In genomic region chr10:6164271-6165095, GRCh38 we compare ENCODE assay signal across 8 cellular contexts. TPM values are rescaled to one million over a fixed set of nuclear protein-coding genes. Genes with fewer than 3 reads are reported as not detected.
A peak's percentile ranks its signal among the peaks of the same experiment; 100 is the strongest.
DNase-seq lines count a peak whose midpoint lies in the region; ATAC-seq and TF ChIP-seq lines count a peak whose summit lies in the region.

No MANE protein-coding gene starts in this region.

- peak overlapping the region; percentile 98 for H3K9ac ChIP-seq in KMS-11

- H3K36me3 Mint-ChIP-seq in natural killer cell: no peaks in the 10 kb centered on the region

- peak overlapping the region; percentile 96 for H3K4me2 ChIP-seq in KMS-11

- peak overlapping the region; percentile 97 for H3K27ac ChIP-seq in C4-2B
- peak overlapping the region; percentile 81 for H3K27ac ChIP-seq in KMS-11

- H3K4me3 Mint-ChIP-seq in natural killer cell: peak overlapping the region; percentile 97

- DNase-seq in choroid plexus epithelial cell (ENCODE audit: low read depth): peak; percentile 51
- no peak for DNase-seq in natural killer cell
- DNase-seq in NCI-H128 (lab: John Stamatoyannopoulos, UW; ENCODE audit: unreplicated experiment): no peak

- no peak for TF ChIP-seq CTCF in C4-2B (conservative IDR thresholded peaks at IDR 0.05)
- no peak for TF ChIP-seq CTCF in KMS-11 (conservative IDR thresholded peaks at IDR 0.05; ENCODE audit: low read depth, low read length)
- TF ChIP-seq CTCF in choroid plexus epithelial cell (conservative IDR thresholded peaks at IDR 0.05; ENCODE audit: low read depth, low read length): no peak
- no peak for TF ChIP-seq CTCF in natural killer cell (IDR thresholded peaks at IDR 0.05)

- no peaks in the 10 kb centered on the region for H3K9me3 Mint-ChIP-seq in natural killer cell

- H2AFZ ChIP-seq in KMS-11 (ENCODE audit: low read depth): peak overlapping the region; percentile 69

- peaks cover 35 to 55% of the 10 kb centered on the region in 2 donors for H3K4me1 Mint-ChIP-seq in natural killer cell

- peaks cover 53% of the 10 kb centered on the region for H3K79me2 ChIP-seq in KMS-11 (ENCODE audit: insufficient read depth, low read depth)

- H3K27ac Mint-ChIP-seq in natural killer cell: peak overlapping the region; percentile 90 to 96

- no peaks in the 10 kb centered on the region for H3K36me3 ChIP-seq in KMS-11 (ENCODE audit: insufficient read depth)

- H3K27me3 ChIP-seq in KMS-11 (ENCODE audit: insufficient read depth, low read depth): no peaks in the 10 kb centered on the region

- no peak for ATAC-seq in natural killer cell
- ATAC-seq in GM21825 (IDR thresholded peaks at IDR 0.05; ENCODE audit: unreplicated experiment): no peak
- no peak for ATAC-seq in GM18868 (IDR thresholded peaks at IDR 0.05; ENCODE audit: unreplicated experiment)
- ATAC-seq in GM19395 (IDR thresholded peaks at IDR 0.05; ENCODE audit: unreplicated experiment): no peak

- H3K4me3 ChIP-seq in KMS-11 (IDR thresholded peaks at IDR 0.05; ENCODE audit: insufficient read depth, low read depth, low read length) (no peak overlapping the region), choroid plexus epithelial cell (ENCODE audit: low read depth, low read length) (peak overlapping the region; percentile 72)

- H3K4me1 ChIP-seq in KMS-11 (ENCODE audit: low read depth, poor library complexity, severe bottlenecking): peaks cover 14% of the 10 kb centered on the region

- H3K27me3 Mint-ChIP-seq in natural killer cell (ENCODE audit: low read depth in 2 of 2): no peaks in the 10 kb centered on the region

- no peaks in the 10 kb centered on the region for H4K20me1 ChIP-seq in KMS-11 (ENCODE audit: insufficient read depth)

- intact Hi-C loops in natural killer cell (cut with micrococcal nuclease): loop anchor here (5.0 kb wide), 1 partner anchor 38 kb away; the partner anchor contains the start of gene PFKFB3

RNA-seq across cellular contexts. Expression of gene PFKFB3, which starts 38.2 kb away (rescaled TPM):
- 10 to 100 TPM; 33.4 to 59.7 (median 39.0) TPM for total RNA-seq in natural killer cell
